Comparison of ENCODE assay signal across 8 cellular contexts in the genomic region with DNA sequence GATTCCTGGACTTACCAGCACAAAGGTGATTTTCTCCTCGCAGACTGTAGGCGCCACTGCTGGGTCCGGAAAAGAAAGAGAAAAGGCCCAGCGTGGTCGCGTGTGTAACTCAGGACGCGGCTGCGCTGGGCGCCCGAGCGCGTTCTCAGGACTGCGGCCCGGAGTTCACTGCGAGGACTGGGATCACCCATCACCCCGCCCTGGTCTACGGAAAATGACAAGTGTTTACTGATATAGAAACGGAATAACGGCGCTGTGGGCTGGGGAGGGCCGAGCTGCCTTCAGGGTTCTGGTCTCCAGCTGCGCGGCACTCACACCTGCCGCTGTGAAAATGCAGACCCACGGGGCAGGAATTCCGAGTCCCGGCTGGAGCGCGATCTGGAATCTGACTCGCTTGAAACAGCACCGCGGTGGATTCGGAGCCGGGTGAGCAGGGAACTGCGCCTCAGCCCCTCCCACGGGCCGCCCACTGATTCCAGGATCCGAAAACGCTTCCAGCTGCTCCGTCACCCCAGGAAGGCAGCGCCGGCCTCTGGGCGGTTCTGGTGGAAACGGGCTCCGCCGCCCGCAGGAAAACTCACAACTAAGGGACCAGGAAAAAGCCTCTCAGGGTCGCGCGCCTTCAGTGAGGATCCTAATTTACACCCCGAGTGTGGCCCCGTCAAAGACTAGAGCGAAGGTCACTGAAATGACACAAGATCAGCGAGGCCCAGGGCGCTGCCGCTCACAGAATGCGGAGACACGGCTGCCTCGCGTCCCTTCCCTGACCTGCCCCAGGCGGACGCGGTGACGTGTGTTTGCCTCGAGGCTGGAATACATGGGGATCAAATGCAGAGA. TPM values are rescaled to one million over a fixed set of nuclear protein-coding genes. Genes with fewer than 3 reads are reported as not detected.
DNase-seq lines count a peak whose midpoint lies in the region; ATAC-seq and TF ChIP-seq lines count a peak whose summit lies in the region.

No MANE protein-coding gene starts in this region.

- peaks cover 23% of the 10 kb centered on the region for H3K4me1 Mint-ChIP-seq in activated CD8-positive, alpha-beta T cell treated with anti-CD3 and anti-CD28 coated beads for 36 hours (ENCODE audit: low read depth)

- intact Hi-C loops in activated CD8-positive, alpha-beta T cell treated with anti-CD3 and anti-CD28 coated beads for 36 hours (cut with micrococcal nuclease) = no loop called here
- intact Hi-C loops in right lobe of liver (cut with DNase I) = no loop called here

- peaks cover 36% of the 10 kb centered on the region for H3K27me3 Mint-ChIP-seq in activated CD8-positive, alpha-beta T cell treated with anti-CD3 and anti-CD28 coated beads for 36 hours

- H3K4me3 ChIP-seq in right lobe of liver = peak overlapping the region; percentile 49 to 61 (median 58)

- peak overlapping the region; percentile 84 to 98 (median 91) for H3K27ac ChIP-seq in right lobe of liver

- POLR2A ChIA-PET in activated CD8-positive, alpha-beta T cell treated with anti-CD3 and anti-CD28 coated beads for 36 hours (lab: Charles Lee) = no interaction called here

- peak; percentile 30 for TF ChIP-seq CTCF in activated CD8-positive, alpha-beta T cell treated with anti-CD3 and anti-CD28 coated beads for 36 hours (IDR thresholded peaks at IDR 0.05)
- TF ChIP-seq CTCF in right lobe of liver (IDR thresholded peaks at IDR 0.05) = peak; percentile 6 to 33 (median 20)

- TF ChIP-seq POLR2A in right lobe of liver (IDR thresholded peaks at IDR 0.05) = peak; percentile 55

- under 1% methylated on average over 40 of the region's 66 CpGs for WGBS in right lobe of liver (ENCODE audit: insufficient coverage, low coverage, low lambda C conversion rate, missing lambda C conversion rate)

- in situ Hi-C loops in G401 (cut with HindIII; ENCODE audit: low sequenced_read_pairs) = no loop called here

- H3K36me3 ChIP-seq in right lobe of liver = no peaks in the 10 kb centered on the region

- H3K9me3 Mint-ChIP-seq in activated CD8-positive, alpha-beta T cell treated with anti-CD3 and anti-CD28 coated beads for 36 hours = no peaks in the 10 kb centered on the region

- no peaks in the 10 kb centered on the region for H3K27me3 ChIP-seq in right lobe of liver

- CTCF ChIA-PET in activated CD8-positive, alpha-beta T cell treated with anti-CD3 and anti-CD28 coated beads for 36 hours (lab: Charles Lee) = interaction anchor here (1.0 to 2.0 kb wide), 2 partner anchors 37 to 128 kb away, joined by 3 to 5 read pairs; no protein-coding TSS in a partner anchor

- H3K27ac Mint-ChIP-seq in activated CD8-positive, alpha-beta T cell treated with anti-CD3 and anti-CD28 coated beads for 36 hours = no peak overlapping the region

- H3K4me1 ChIP-seq in right lobe of liver = peaks cover 0 to 12% (median 5%) of the 10 kb centered on the region in 4 donors

- no peaks in the 10 kb centered on the region for H3K9me3 ChIP-seq in right lobe of liver

- ATAC-seq in HG02885 (IDR thresholded peaks at IDR 0.05; ENCODE audit: poor library complexity, unreplicated experiment) = peak; percentile 73
- ATAC-seq in activated CD8-positive, alpha-beta T cell treated with anti-CD3 and anti-CD28 coated beads for 36 hours = peak; percentile 90
- ATAC-seq in right lobe of liver = peak; percentile 95 to 96 (median 95)
- ATAC-seq in GM19035 (IDR thresholded peaks at IDR 0.05; ENCODE audit: unreplicated experiment) = no peak

- peak overlapping the region; percentile 71 for H3K4me3 Mint-ChIP-seq in activated CD8-positive, alpha-beta T cell treated with anti-CD3 and anti-CD28 coated beads for 36 hours

- H3K36me3 Mint-ChIP-seq in activated CD8-positive, alpha-beta T cell treated with anti-CD3 and anti-CD28 coated beads for 36 hours (ENCODE audit: low read depth) = no peaks in the 10 kb centered on the region

- DNase-seq in G401 (ENCODE audit: low spot score) (peak; percentile 74), NCI-H460 (ENCODE audit: extremely low read depth, low read depth) (peak; percentile 70), ecto neural progenitor cell (ENCODE audit: low spot score) (peak; percentile 67), right lobe of liver (peak; percentile 83 to 92 (median 89))
- DNase-seq in activated CD8-positive, alpha-beta T cell treated with anti-CD3 and anti-CD28 coated beads for 36 hours = peak; percentile 70
- peak; percentile 53 for DNase-seq in stimulated activated CD4-positive, alpha-beta T cell treated with anti-CD3 and anti-CD28 coated beads, Interleukin-4, amount 100 ng/mL, for 1 hour

RNA-seq across cellular contexts. Expression of a gene that starts 34.5 kb away (rescaled TPM):
- 59.4 and 61.4 TPM in 2 replicates for total RNA-seq in G401 (2014; rRNA removed; shearing (Covaris generic))
- 605 and 660 TPM in 2 replicates for total RNA-seq in NCI-H460 (2014; rRNA removed; shearing (Covaris generic))
- 738 and 770 TPM in 2 replicates for polyA plus RNA-seq in NCI-H460 (2014; cell fraction: nucleus; rRNA removed)
- total RNA-seq in activated CD8-positive, alpha-beta T cell treated with anti-CD3 and anti-CD28 coated beads for 36 hours = 1,000 to 10,000 TPM; 1,275 to 1,335 TPM
- total RNA-seq in right lobe of liver = 100 to 1,000 TPM; 107 to 561 (median 406) TPM
